In genomic region chr7:86978804-86979506, GRCh38 we compare ENCODE assay signal across 9 cellular contexts.
DNase-seq lines count a peak whose midpoint lies in the region; ATAC-seq and TF ChIP-seq lines count a peak whose summit lies in the region.
"Had no signal": no experiment of that assay in that cellular context is flagged by ENCODE, and none has a peak within 500 bp of the region (broad histone marks: within the 10 kb centered on the region; RNA-seq: fewer than 3 reads in every experiment).

No MANE protein-coding gene starts in this region.

- peak; percentile 74 to 89 (median 84) for DNase-seq in CD4-positive, alpha-beta memory T cell
- DNase-seq in OCI-LY7 (ENCODE audit: low spot score) (peak; percentile 23), NCI-H1436 treated with DMSO at 0.1 percent for 48 hours (lab: John Stamatoyannopoulos, UW) (no peak), Ammon's horn (ENCODE audit: low spot score) (no peak), H4 (ENCODE audit: low spot score) (no peak), HPDE6-E6E7 (ENCODE audit: extremely low spot score) (no peak)
- DNase-seq: psoas muscle had no signal

- no peak overlapping the region for H2AFZ ChIP-seq in OCI-LY7 (ENCODE audit: low read length)

- H3K27ac ChIP-seq in CD4-positive, alpha-beta memory T cell (ENCODE audit: low read depth, low read length) = peak overlapping the region; percentile 65
- H3K27ac ChIP-seq in OCI-LY7 (ENCODE audit: low read depth, low read length, poor library complexity, severe bottlenecking) = no peak overlapping the region
- H3K27ac ChIP-seq: psoas muscle had no signal

- H3K36me3 Mint-ChIP-seq in CD4-positive, alpha-beta memory T cell = peaks cover 0 to 3% of the 10 kb centered on the region in 2 donors

- peak overlapping the region; percentile 41 for H3K4me2 ChIP-seq in OCI-LY7 (ENCODE audit: low read length)

- CTCF ChIA-PET in CD4-positive, alpha-beta memory T cell (lab: Charles Lee; ENCODE audit: partially characterized antibody) = interaction anchor here (0.6 to 1.6 kb wide), 9 partner anchors 8 to 257 kb away, joined by 3 to 8 read pairs (median 3); partner anchors contain the start of gene TMEM243
- CTCF ChIA-PET in OCI-LY7 (lab: Charles Lee; ENCODE audit: unreplicated experiment) = no interaction called here

- peak; percentile 88 for ATAC-seq in GM18909 (IDR thresholded peaks at IDR 0.05; ENCODE audit: poor library complexity, unreplicated experiment)
- ATAC-seq in HG02884 (IDR thresholded peaks at IDR 0.05; ENCODE audit: unreplicated experiment) = peak; percentile 98
- ATAC-seq: psoas muscle had no signal

- peak overlapping the region; percentile 87 to 98 (median 95) for H3K27ac Mint-ChIP-seq in CD4-positive, alpha-beta memory T cell

- TF ChIP-seq CTCF in OCI-LY7 (conservative IDR thresholded peaks at IDR 0.05; ENCODE audit: low read length) = no peak

- peaks cover 28 to 55% (median 44%) of the 10 kb centered on the region in 4 donors for H3K4me1 Mint-ChIP-seq in CD4-positive, alpha-beta memory T cell

- H3K9me3 ChIP-seq in CD4-positive, alpha-beta memory T cell (ENCODE audit: control insufficient read depth in 1 of 2, low read length in 2 of 2) = no peaks in the 10 kb centered on the region
- H3K9me3 ChIP-seq in OCI-LY7 (ENCODE audit: low read length) = no peaks in the 10 kb centered on the region
- H3K9me3 ChIP-seq: psoas muscle had no signal

- no peaks in the 10 kb centered on the region for H3K79me2 ChIP-seq in OCI-LY7 (ENCODE audit: insufficient read depth, low read depth, low read length)

- H3K36me3 ChIP-seq in CD4-positive, alpha-beta memory T cell (ENCODE audit: insufficient read depth, low read length) = no peaks in the 10 kb centered on the region
- H3K36me3 ChIP-seq in OCI-LY7 (ENCODE audit: insufficient read depth, low read length) = no peaks in the 10 kb centered on the region

- peak overlapping the region in 6 of 8 donors; percentile 30 to 74 (median 44) for H3K4me3 Mint-ChIP-seq in CD4-positive, alpha-beta memory T cell

- intact Hi-C loops in CD4-positive, alpha-beta memory T cell (cut with micrococcal nuclease) = loop anchor here (1.0 to 10.0 kb wide), 5 partner anchors 22 to 366 kb away; partner anchors contain the start of genes CROT, DMTF1, ELAPOR2 and TMEM243
- intact Hi-C loops in OCI-LY7 (cut with micrococcal nuclease; ENCODE audit: unreplicated experiment) = no loop called here

- H3K4me3 ChIP-seq in CD4-positive, alpha-beta memory T cell (ENCODE audit: low read length in 2 of 2) = no peak overlapping the region
- H3K4me3 ChIP-seq in OCI-LY7 (ENCODE audit: low read depth, low read length, poor library complexity, severe bottlenecking) = no peak overlapping the region
- H3K4me3 ChIP-seq: psoas muscle had no signal

- POLR2A ChIA-PET in CD4-positive, alpha-beta memory T cell (lab: Charles Lee; ENCODE audit: partially characterized antibody) = interaction anchor here (0.6 to 2.1 kb wide), 9 partner anchors 11 to 366 kb away, joined by 3 to 13 read pairs (median 3); partner anchors contain the start of genes CROT, DMTF1 and TMEM243
- POLR2A ChIA-PET in OCI-LY7 (lab: Charles Lee) = interaction anchor here (0.6 to 1.3 kb wide), 6 partner anchors 12 to 674 kb away, joined by 3 to 5 read pairs (median 4); no protein-coding TSS in a partner anchor

- no peaks in the 10 kb centered on the region for H3K27me3 Mint-ChIP-seq in CD4-positive, alpha-beta memory T cell

- H3K9me2 ChIP-seq in OCI-LY7 (ENCODE audit: insufficient read depth, low read length) = no peaks in the 10 kb centered on the region

- H3K27me3 ChIP-seq in CD4-positive, alpha-beta memory T cell (ENCODE audit: insufficient read depth, low read length) = no peaks in the 10 kb centered on the region

- peaks cover 34% of the 10 kb centered on the region for H3K4me1 ChIP-seq in CD4-positive, alpha-beta memory T cell (ENCODE audit: insufficient read depth, low read length)
- peaks cover 14% of the 10 kb centered on the region for H3K4me1 ChIP-seq in OCI-LY7 (ENCODE audit: insufficient read depth, low read length, poor library complexity, severe bottlenecking)

- BruUV-seq in OCI-LY7 (replicated peaks; lab: Mats Ljungman, UMichigan) = no TSS peak

- no peaks in the 10 kb centered on the region for H4K20me1 ChIP-seq in OCI-LY7 (ENCODE audit: insufficient read depth, low read length)

- H3K9me3 Mint-ChIP-seq in CD4-positive, alpha-beta memory T cell = peaks cover 0 to 9% (median 2%) of the 10 kb centered on the region in 8 donors

Comparison
In these comparisons a context has a peak if more than half of its experiments do, and no peak if none do; other contexts are left out.
1. DNase-seq: peak in CD4-positive, alpha-beta memory T cell (5 of 5) and OCI-LY7 (single experiment); none in NCI-H1436 treated with DMSO at 0.1 percent for 48 hours (single experiment), Ammon's horn (single experiment), H4 (single experiment) and HPDE6-E6E7 (single experiment).